In genomic region chr17:61848896-61849295, GRCh38 we compare ENCODE assay signal across 2 cellular contexts.
TF ChIP-seq lines count a peak whose summit lies in the region.

No MANE protein-coding gene starts in this region.

TF ChIP-seq in SK-N-SH, 30 proteins besides CTCF, POLR2A, EP300 and RAD21 (continued from another document):
- TF ChIP-seq POLR2AphosphoS5 (IDR thresholded peaks at IDR 0.05; ENCODE audit: low read depth, low read length) (no peak), NFIC (IDR thresholded peaks at IDR 0.05; ENCODE audit: borderline replicate concordance) (no peak)

TF ChIP-seq in SK-N-SH treated with all-trans-retinoic acid at 6 μM for 48 hours, 23 proteins besides CTCF, POLR2A, EP300 and RAD21 (continued from another document):
- TF ChIP-seq POU6F1 (CRISPR knock-in tag; IDR thresholded peaks at IDR 0.05; ENCODE audit: borderline replicate concordance, low read depth) = no peak
- TF ChIP-seq CREB5 (CRISPR knock-in tag; IDR thresholded peaks at IDR 0.05; ENCODE audit: low read depth) = no peak
- TF ChIP-seq ZNF70 (CRISPR knock-in tag; IDR thresholded peaks at IDR 0.05) = no peak
- no peak for TF ChIP-seq RARB (CRISPR knock-in tag; IDR thresholded peaks at IDR 0.05)
- no peak for TF ChIP-seq CSRNP3 (CRISPR knock-in tag; IDR thresholded peaks at IDR 0.05)
